Comparison of ENCODE assay signal across 9 cellular contexts in genomic region chr16:50979806-50980620, GRCh38.
"Had no signal": no experiment of that assay in that cellular context is flagged by ENCODE, and none has a peak within 500 bp of the region (broad histone marks: within the 10 kb centered on the region; RNA-seq: fewer than 3 reads in every experiment).

No MANE protein-coding gene starts in this region.

- H3K9ac ChIP-seq: KMS-11 had no signal

- H3K4me3 ChIP-seq: GM23338, HAP-1 had no signal

- H3K4me2 ChIP-seq: GM23338, KMS-11 had no signal

- H3K4me1 ChIP-seq: HAP-1 had no signal

- DNase-seq: H7, IMR-90, Karpas-422, KBM-7 had no signal

- H3K36me3 ChIP-seq: HAP-1 had no signal

- H3K9me3 ChIP-seq: HAP-1 had no signal

- H2AFZ ChIP-seq: GM23338 had no signal

- H3K27ac ChIP-seq: HL-60, KMS-11 had no signal

- ATAC-seq: GM23338, HCT116 had no signal
